ENCODE assay signal across 19 cellular contexts in genomic region chr21:36697473-36698159, GRCh38. TPM values are rescaled to one million over a fixed set of nuclear protein-coding genes. Genes with fewer than 3 reads are reported as not detected.
DNase-seq lines count a peak whose midpoint lies in the region; ATAC-seq and TF ChIP-seq lines count a peak whose summit lies in the region.
"Had no signal": no experiment of that assay in that cellular context is flagged by ENCODE, and none has a peak within 500 bp of the region (broad histone marks: within the 10 kb centered on the region; RNA-seq: fewer than 3 reads in every experiment).

No MANE protein-coding gene starts in this region.

- BruUV-seq in HCT116 (replicated peaks; lab: Mats Ljungman, UMichigan) = no TSS peak

- POLR2A ChIA-PET in HCT116 (lab: Charles Lee) = no interaction called here
- POLR2A ChIA-PET in naive thymus-derived CD8-positive, alpha-beta T cell (lab: Charles Lee) = interaction anchor here (0.6 kb wide), 1 partner anchor 209 kb away, joined by 3 read pairs; no protein-coding TSS in a partner anchor
- POLR2A ChIA-PET in T-cell (lab: Charles Lee) = no interaction called here

- DNase-seq in HCT116 (ENCODE audit: low read depth, low spot score) = no peak
- peak; percentile 50 for DNase-seq in endothelial cell (ENCODE audit: low spot score)
- DNase-seq in naive thymus-derived CD8-positive, alpha-beta T cell = no peak
- no peak for DNase-seq in T-cell
- DNase-seq in hypothalamus (lab: John Stamatoyannopoulos, UW) = no peak
- no peak for DNase-seq in left cardiac atrium
- DNase-seq in midbrain (lab: John Stamatoyannopoulos, UW) = no peak
- DNase-seq: activated CD4-positive, alpha-beta T cell treated with anti-CD3 and anti-CD28 coated beads for 48 hours; NCI-H1436 treated with DMSO at 0.1 percent for 48 hours; NCI-H510A; Peyer's patch; sigmoid colon had no signal

- no peaks in the 10 kb centered on the region for H3K36me3 ChIP-seq in HCT116 (ENCODE audit: control insufficient read depth in 1 of 2, insufficient read depth in 2 of 2, low read length in 2 of 2)
- H3K36me3 ChIP-seq: Peyer's patch, sigmoid colon had no signal

- peaks cover 10 to 24% of the 10 kb centered on the region in 2 experiments for H3K4me1 ChIP-seq in HCT116 (ENCODE audit: control insufficient read depth in 1 of 2, insufficient read depth in 2 of 2, low read length in 2 of 2)

- H3K9ac ChIP-seq in HCT116 (ENCODE audit: low read length) = peak overlapping the region; percentile 74

- no peak for TF ChIP-seq POLR2A in HCT116 (IDR thresholded peaks at IDR 0.05; ENCODE audit: borderline replicate concordance, extremely low read depth, insufficient read depth, insufficient read length)

- H2AFZ ChIP-seq in HCT116 (ENCODE audit: low read depth, low read length, poor library complexity, severe bottlenecking) = no peak overlapping the region

- H4K20me1 ChIP-seq in HCT116 (ENCODE audit: insufficient read depth) = no peaks in the 10 kb centered on the region

- no peak overlapping the region for H3K27ac Mint-ChIP-seq in endothelial cell (ENCODE audit: unreplicated experiment)
- no peak overlapping the region for H3K27ac Mint-ChIP-seq in naive thymus-derived CD8-positive, alpha-beta T cell
- H3K27ac Mint-ChIP-seq in T-cell = no peak overlapping the region
- H3K27ac Mint-ChIP-seq: dendritic cell treated with granulocyte-macrophage colony-stimulating factor and Interleukin-4, amounts not matched to agents 40 ng/mL and 50 ng/mL, for 4 days; stimulated activated naive CD8-positive, alpha-beta T cell treated with anti-CD3 and anti-CD28 coated beads, Interleukin-15, Interleukin-2, amounts not matched to agents 100 ng/mL and 50 ng/mL, for 24 hours had no signal

- no peak for ATAC-seq in HCT116
- no peak for ATAC-seq in naive thymus-derived CD8-positive, alpha-beta T cell
- no peak for ATAC-seq in T-cell (replicated peaks in 1 of 4)
- no peak for ATAC-seq in left cardiac atrium
- ATAC-seq: naive thymus-derived CD4-positive, alpha-beta T cell had no signal

- CTCF ChIA-PET in HCT116 (lab: Charles Lee) (no interaction called here), T-cell (lab: Charles Lee) (no interaction called here)

- intact Hi-C loops in HCT116 (cut with micrococcal nuclease) = no loop called here
- intact Hi-C loops in left cardiac atrium (cut with DNase I) = no loop called here

- RAD21 ChIA-PET in HCT116 (lab: Charles Lee; ENCODE audit: low non-redundant PET in 1 of 2, low total read pairs in 2 of 2, uncharacterized antibody in 2 of 2, unreplicated experiment in 2 of 2) = no interaction called here

- H3K36me3 Mint-ChIP-seq in endothelial cell (ENCODE audit: low read depth, unreplicated experiment) (peaks cover 9% of the 10 kb centered on the region), T-cell (no peaks in the 10 kb centered on the region)
- H3K36me3 Mint-ChIP-seq in naive thymus-derived CD8-positive, alpha-beta T cell = peaks cover 0 to 6% (median 5%) of the 10 kb centered on the region in 3 donors

- no peaks in the 10 kb centered on the region for H3K9me2 ChIP-seq in HCT116 (ENCODE audit: insufficient read depth)

- no peaks in the 10 kb centered on the region for H3K9me3 Mint-ChIP-seq in endothelial cell (ENCODE audit: unreplicated experiment)
- peaks cover 0 to 2% (median 0%) of the 10 kb centered on the region in 9 donors for H3K9me3 Mint-ChIP-seq in naive thymus-derived CD8-positive, alpha-beta T cell
- no peaks in the 10 kb centered on the region for H3K9me3 Mint-ChIP-seq in T-cell
- H3K9me3 Mint-ChIP-seq: dendritic cell treated with granulocyte-macrophage colony-stimulating factor and Interleukin-4, amounts not matched to agents 40 ng/mL and 50 ng/mL, for 4 days; stimulated activated naive CD8-positive, alpha-beta T cell treated with anti-CD3 and anti-CD28 coated beads, Interleukin-15, Interleukin-2, amounts not matched to agents 100 ng/mL and 50 ng/mL, for 24 hours; T-helper 1 cell treated with Interleukin-12 subunit alpha and Interleukin-12 subunit beta and Interleukin-4 antibody, amounts not matched to agents 30 μg/mL and 1 μg/mL, for 36 hours had no signal

- H3K4me3 Mint-ChIP-seq in endothelial cell (ENCODE audit: unreplicated experiment) (peak overlapping the region; percentile 73), T-cell (peak overlapping the region in 1 of 3 donors; percentile 44)
- peak overlapping the region in 6 of 10 donors; percentile 10 to 51 (median 40) for H3K4me3 Mint-ChIP-seq in naive thymus-derived CD8-positive, alpha-beta T cell
- H3K4me3 Mint-ChIP-seq: dendritic cell treated with granulocyte-macrophage colony-stimulating factor and Interleukin-4, amounts not matched to agents 40 ng/mL and 50 ng/mL, for 4 days; stimulated activated naive CD8-positive, alpha-beta T cell treated with anti-CD3 and anti-CD28 coated beads, Interleukin-15, Interleukin-2, amounts not matched to agents 100 ng/mL and 50 ng/mL, for 24 hours; T-helper 1 cell treated with Interleukin-12 subunit alpha and Interleukin-12 subunit beta and Interleukin-4 antibody, amounts not matched to agents 30 μg/mL and 1 μg/mL, for 36 hours had no signal

- H3K27ac ChIP-seq in C4-2B (peak overlapping the region; percentile 76), HCT116 (ENCODE audit: low read depth, low read length) (peak overlapping the region; percentile 93)
- H3K27ac ChIP-seq: Peyer's patch had no signal

- TF ChIP-seq CTCF in C4-2B (conservative IDR thresholded peaks at IDR 0.05) (no peak), HCT116 (IDR thresholded peaks at IDR 0.05 in 2 of 3, conservative IDR thresholded peaks at IDR 0.05 in 1 of 3; ENCODE audit: borderline replicate concordance in 1 of 3, insufficient read depth in 1 of 3, low read depth in 2 of 3, low read length in 2 of 3) (no peak), endothelial cell (IDR thresholded peaks at IDR 0.05; ENCODE audit: unreplicated experiment) (no peak)

- H3K27me3 ChIP-seq in HCT116 (ENCODE audit: insufficient read depth, low read length) = no peaks in the 10 kb centered on the region

- H3K4me1 Mint-ChIP-seq in endothelial cell (ENCODE audit: unreplicated experiment) = peaks cover 31% of the 10 kb centered on the region
- H3K4me1 Mint-ChIP-seq in naive thymus-derived CD8-positive, alpha-beta T cell = peaks cover 14 to 57% (median 28%) of the 10 kb centered on the region in 4 donors
- peaks cover 20 to 23% (median 22%) of the 10 kb centered on the region in 3 donors for H3K4me1 Mint-ChIP-seq in T-cell

- peak overlapping the region; percentile 71 to 75 for H3K4me3 ChIP-seq in HCT116 (replicated peaks in 1 of 2; ENCODE audit: low read depth in 1 of 2, low read length in 2 of 2)

- peaks cover 32% of the 10 kb centered on the region for H3K79me2 ChIP-seq in HCT116 (ENCODE audit: insufficient read depth, low read length)

- H3K4me2 ChIP-seq in HCT116 (ENCODE audit: low read length) = peak overlapping the region; percentile 97

- H3K9me3 ChIP-seq in HCT116 (ENCODE audit: control insufficient read depth in 1 of 2, insufficient read depth in 1 of 2, low read depth in 1 of 2, low read length in 2 of 2) = no peaks in the 10 kb centered on the region
- H3K9me3 ChIP-seq: Peyer's patch, sigmoid colon had no signal

- TF ChIP-seq RAD21 in HCT116 (IDR thresholded peaks at IDR 0.05; ENCODE audit: low read depth) = no peak

- H3K27me3 Mint-ChIP-seq in endothelial cell (ENCODE audit: unreplicated experiment) (peaks cover 45% of the 10 kb centered on the region), T-cell (peaks cover 61 to 70% of the 10 kb centered on the region in 2 donors)
- H3K27me3 Mint-ChIP-seq in naive thymus-derived CD8-positive, alpha-beta T cell = peaks cover 28 to 81% (median 70%) of the 10 kb centered on the region in 5 donors

TF ChIP-seq in HCT116, 20 proteins besides CTCF, POLR2A, EP300 and RAD21 (continues in another document):
- TF ChIP-seq SRF (IDR thresholded peaks at IDR 0.05; ENCODE audit: low read depth) (no peak), ZBTB33 (IDR thresholded peaks at IDR 0.05; ENCODE audit: extremely low read depth, insufficient replicate concordance, low read length) (no peak), ZNF274 (IDR thresholded peaks at IDR 0.05; ENCODE audit: low read depth, low read length) (no peak), SP1 (IDR thresholded peaks at IDR 0.05; ENCODE audit: low read depth) (no peak), ELF1 (IDR thresholded peaks at IDR 0.05; ENCODE audit: borderline replicate concordance, low read depth) (no peak), CEBPB (IDR thresholded peaks at IDR 0.05; ENCODE audit: low read depth) (no peak), MAX (IDR thresholded peaks at IDR 0.05) (no peak), JUND (IDR thresholded peaks at IDR 0.05) (no peak), EGR1 (IDR thresholded peaks at IDR 0.05; ENCODE audit: low read depth) (no peak), YY1 (IDR thresholded peaks at IDR 0.05; ENCODE audit: extremely low read depth, insufficient replicate concordance, low read depth, low read length) (no peak), ZFX (IDR thresholded peaks at IDR 0.05) (no peak), EZH2 (IDR thresholded peaks at IDR 0.05) (no peak), FOSL1 (IDR thresholded peaks at IDR 0.05; ENCODE audit: low read depth) (no peak), POLR2AphosphoS5 (IDR thresholded peaks at IDR 0.05; ENCODE audit: low read depth, low read length) (no peak)

RNA-seq across cellular contexts. Expression of gene SIM2, which starts 1.3 kb away (rescaled TPM):
- total RNA-seq in HCT116 (2021; ENCODE audit: unreplicated experiment) (23.9 TPM), endothelial cell (ENCODE audit: unreplicated experiment) (17.1 TPM), T-cell (under 1 TPM in 3 of 5 donors, not detected in 2; 0.10 to 0.16 (median 0.12) TPM), left cardiac atrium (not detected)
- 14.3 and 17.9 TPM in 2 replicates for polyA plus RNA-seq in HCT116 (2012)
- total RNA-seq in naive thymus-derived CD8-positive, alpha-beta T cell = not detected
- polyA plus RNA-seq in naive thymus-derived CD8-positive, alpha-beta T cell = under 1 TPM in 2 of 3 donors, not detected in 1; 0.03 to 0.04 TPM
- total RNA-seq: aorta, fibroblast of villous mesenchyme, Peyer's patch, sigmoid colon had no signal
- polyA plus RNA-seq: aorta; naive thymus-derived CD4-positive, alpha-beta T cell had no signal

Comparison
In these comparisons a context has a peak if more than half of its experiments do, and no peak if none do; other contexts are left out.
1. RNA of gene SIM2, which starts 1.3 kb away (total RNA-seq): 23.9 TPM in HCT116 (single experiment) and 17.1 TPM in endothelial cell (single experiment); 0.10 to 0.16 TPM in T-cell, not detected in left cardiac atrium and not detected in naive thymus-derived CD8-positive, alpha-beta T cell; every median in the first group is over 10 times any median in the second.